In genomic region chr2:12716250-12717190, GRCh38 we compare ENCODE assay signal across 8 cellular contexts. TPM values are rescaled to one million over a fixed set of nuclear protein-coding genes. Genes with fewer than 3 reads are reported as not detected.
DNase-seq lines count a peak whose midpoint lies in the region; ATAC-seq and TF ChIP-seq lines count a peak whose summit lies in the region.

Gene TRIB2 (plus strand): TSS chr2:12716936. CDS start chr2:12718308, 1,372 bp downstream.

- no peaks in the 10 kb centered on the region for H3K9me3 Mint-ChIP-seq in activated CD4-positive, alpha-beta T cell treated with anti-CD3 and anti-CD28 coated beads, Interleukin-2, amount 10 ng/mL, durations not matched to agents 7 days and 5 days

- POLR2A ChIA-PET in AG04449 (lab: Yijun Ruan, JAX): interaction anchor here (0.6 to 3.0 kb wide), 11 partner anchors 14 to 887 kb away, joined by 3 to 14 read pairs (median 3); no protein-coding TSS in a partner anchor
- POLR2A ChIA-PET in activated CD4-positive, alpha-beta T cell treated with anti-CD3 and anti-CD28 coated beads, Interleukin-2, amount 10 ng/mL, durations not matched to agents 7 days and 5 days (lab: Charles Lee): interaction anchor here (0.6 to 0.7 kb wide), 2 partner anchors 163 to 274 kb away, joined by 3 read pairs; no protein-coding TSS in a partner anchor

- peaks cover 12% of the 10 kb centered on the region for H3K27me3 Mint-ChIP-seq in activated CD4-positive, alpha-beta T cell treated with anti-CD3 and anti-CD28 coated beads, Interleukin-2, amount 10 ng/mL, durations not matched to agents 7 days and 5 days

- H3K4me1 Mint-ChIP-seq in activated CD4-positive, alpha-beta T cell treated with anti-CD3 and anti-CD28 coated beads, Interleukin-2, amount 10 ng/mL, durations not matched to agents 7 days and 5 days: peaks cover 45% of the 10 kb centered on the region

- H3K27ac Mint-ChIP-seq in activated CD4-positive, alpha-beta T cell treated with anti-CD3 and anti-CD28 coated beads, Interleukin-2, amount 10 ng/mL, durations not matched to agents 7 days and 5 days: peak within 1 kb of the TSS; percentile 94

- peak; percentile 70 for ATAC-seq in GM18909 (IDR thresholded peaks at IDR 0.05; ENCODE audit: poor library complexity, unreplicated experiment)
- peak; percentile 44 for ATAC-seq in HG03378 (IDR thresholded peaks at IDR 0.05; ENCODE audit: unreplicated experiment)

- H3K4me3 Mint-ChIP-seq in activated CD4-positive, alpha-beta T cell treated with anti-CD3 and anti-CD28 coated beads, Interleukin-2, amount 10 ng/mL, durations not matched to agents 7 days and 5 days: peak within 1 kb of the TSS; percentile 95

- H3K4me3 ChIP-seq in AG04449 (ENCODE audit: low read depth, low read length): peak within 1 kb of the TSS; percentile 86
- peak within 1 kb of the TSS; percentile 91 for H3K4me3 ChIP-seq in coronary artery

- CTCF ChIA-PET in AG04449 (lab: Yijun Ruan, JAX): interaction anchor here (0.6 to 7.2 kb wide), 65 partner anchors 9 to 935 kb away, joined by 3 to 60 read pairs (median 4); no protein-coding TSS in a partner anchor
- CTCF ChIA-PET in activated CD4-positive, alpha-beta T cell treated with anti-CD3 and anti-CD28 coated beads, Interleukin-2, amount 10 ng/mL, durations not matched to agents 7 days and 5 days (lab: Charles Lee): interaction anchor here (0.6 to 3.2 kb wide), 35 partner anchors 9 to 965 kb away, joined by 3 to 15 read pairs (median 4); no protein-coding TSS in a partner anchor

- DNase-seq in AG04449 (ENCODE audit: low read depth, low spot score) (no peak), NCI-H69 (lab: John Stamatoyannopoulos, UW) (peak; percentile 71), coronary artery (ENCODE audit: low spot score) (peak; percentile 95), left kidney (ENCODE audit: low read depth, low spot score) (peak; percentile 94)
- peak; percentile 89 for DNase-seq in activated CD4-positive, alpha-beta T cell treated with anti-CD3 and anti-CD28 coated beads, Interleukin-2, amount 10 ng/mL, durations not matched to agents 7 days and 5 days
- peak; percentile 83 for DNase-seq in stimulated activated CD4-positive, alpha-beta T cell treated with anti-CD3 and anti-CD28 coated beads, Interleukin-1b, Interleukin-23, amount 100 ng/mL, for 48 hours

- peak; percentile 10 for TF ChIP-seq CTCF in AG04449 (IDR thresholded peaks at IDR 0.05; ENCODE audit: insufficient read depth, low read length, missing control alignments)
- no peak for TF ChIP-seq CTCF in coronary artery (IDR thresholded peaks at IDR 0.05)

- peaks cover 38% of the 10 kb centered on the region for H3K36me3 Mint-ChIP-seq in activated CD4-positive, alpha-beta T cell treated with anti-CD3 and anti-CD28 coated beads, Interleukin-2, amount 10 ng/mL, durations not matched to agents 7 days and 5 days (ENCODE audit: low read depth)

- H3K27ac ChIP-seq in coronary artery: peak within 1 kb of the TSS; percentile 92 to 95

RNA-seq across cellular contexts. Expression of gene TRIB2, which starts in this region (rescaled TPM):
- 10 to 100 TPM; 85.4 to 96.5 TPM for total RNA-seq in activated CD4-positive, alpha-beta T cell treated with anti-CD3 and anti-CD28 coated beads, Interleukin-2, amount 10 ng/mL, durations not matched to agents 7 days and 5 days
